18 cellular contexts compared by ENCODE assay signal in the genomic region with DNA sequence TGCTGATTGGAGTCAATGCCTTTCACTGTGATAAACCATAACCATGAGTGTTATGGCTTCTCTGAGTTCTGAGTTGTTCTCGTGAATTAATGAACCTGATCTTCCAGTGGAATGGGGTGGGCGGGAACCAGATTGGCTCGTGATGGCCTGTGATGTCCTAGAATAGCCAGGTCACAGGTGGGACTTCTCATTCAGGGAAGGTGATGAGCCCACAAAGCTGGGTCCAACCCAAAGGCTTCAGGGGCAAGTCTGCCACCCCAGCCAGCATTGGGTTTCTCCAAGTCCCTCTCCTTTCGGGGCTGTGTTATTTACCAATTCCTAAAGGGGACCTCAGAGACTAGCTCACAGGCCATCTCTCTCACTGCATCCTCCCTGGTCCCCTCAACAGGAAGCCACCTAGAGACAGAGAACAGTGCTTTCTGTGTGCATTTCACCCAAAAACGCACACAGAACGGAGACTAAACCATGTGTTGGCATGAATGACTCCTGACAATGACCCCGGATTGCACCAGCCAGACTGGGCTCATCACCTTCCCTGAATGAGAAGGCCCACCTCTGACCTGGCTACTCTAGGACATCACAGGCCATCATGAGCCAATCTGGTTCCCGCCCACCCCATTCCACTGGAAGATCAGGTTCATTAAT.
"Had no signal": no experiment of that assay in that cellular context is flagged by ENCODE, and none has a peak within 500 bp of the region (broad histone marks: within the 10 kb centered on the region; RNA-seq: fewer than 3 reads in every experiment).

No MANE protein-coding gene starts in this region.

- H3K4me3 ChIP-seq: adrenal gland, prostate gland, upper lobe of right lung had no signal

- H3K4me2 ChIP-seq: SK-N-SH had no signal

- H3K9ac ChIP-seq: SK-N-SH had no signal

- H3K27ac ChIP-seq: adrenal gland, upper lobe of right lung had no signal

- H3K4me3 Mint-ChIP-seq: activated naive CD4-positive, alpha-beta T cell treated with anti-CD3 and anti-CD28 coated beads, Interleukin-2, amount 50 U/mL, for 24 hours; activated T-cell treated with anti-CD3 and anti-CD28 coated beads, Interleukin-2, amount 50 U/mL, for 72 hours; memory B cell; neural crest cell; stimulated activated effector memory CD8-positive, alpha-beta T cell treated with anti-CD3 and anti-CD28 coated beads, Interleukin-12 subunit alpha, Interleukin-12 subunit beta, amount 100 ng/mL, for 72 hours; WTC11 had no signal

- H3K9me3 ChIP-seq: adrenal gland, prostate gland, SK-N-SH, upper lobe of right lung had no signal

- H3K9me3 Mint-ChIP-seq: activated naive CD4-positive, alpha-beta T cell treated with anti-CD3 and anti-CD28 coated beads, Interleukin-2, amount 50 U/mL, for 24 hours; activated T-cell treated with anti-CD3 and anti-CD28 coated beads, Interleukin-2, amount 50 U/mL, for 72 hours; memory B cell; neural crest cell; stimulated activated effector memory CD8-positive, alpha-beta T cell treated with anti-CD3 and anti-CD28 coated beads, Interleukin-12 subunit alpha, Interleukin-12 subunit beta, amount 100 ng/mL, for 72 hours; WTC11 had no signal

- DNase-seq: activated CD4-positive, alpha-beta T cell treated with anti-CD3 and anti-CD28 coated beads for 4 hours; activated gamma-delta T cell; activated T-cell treated with anti-CD3 and anti-CD28 coated beads, Interleukin-2, amount 50 U/mL, for 72 hours; adrenal gland; foreskin melanocyte; kidney; left ventricle myocardium superior; right cardiac atrium; SK-N-SH; small intestine; stimulated activated CD4-positive, alpha-beta T cell treated with anti-CD3 and anti-CD28 coated beads, Interleukin-4, amount 100 ng/mL, for 24 hours; upper lobe of right lung had no signal

- H3K27ac Mint-ChIP-seq: activated naive CD4-positive, alpha-beta T cell treated with anti-CD3 and anti-CD28 coated beads, Interleukin-2, amount 50 U/mL, for 24 hours; activated T-cell treated with anti-CD3 and anti-CD28 coated beads, Interleukin-2, amount 50 U/mL, for 72 hours; WTC11 had no signal

- H3K36me3 Mint-ChIP-seq: activated naive CD4-positive, alpha-beta T cell treated with anti-CD3 and anti-CD28 coated beads, Interleukin-2, amount 50 U/mL, for 24 hours; memory B cell; WTC11 had no signal

- H3K27me3 Mint-ChIP-seq: activated naive CD4-positive, alpha-beta T cell treated with anti-CD3 and anti-CD28 coated beads, Interleukin-2, amount 50 U/mL, for 24 hours; memory B cell had no signal

- H3K36me3 ChIP-seq: adrenal gland, prostate gland, upper lobe of right lung had no signal

- H3K4me1 ChIP-seq: adrenal gland, upper lobe of right lung had no signal

- ATAC-seq: WTC11 had no signal

- FAIRE-seq: kidney, small intestine had no signal

- H3K27me3 ChIP-seq: upper lobe of right lung had no signal
